In the genomic region with DNA sequence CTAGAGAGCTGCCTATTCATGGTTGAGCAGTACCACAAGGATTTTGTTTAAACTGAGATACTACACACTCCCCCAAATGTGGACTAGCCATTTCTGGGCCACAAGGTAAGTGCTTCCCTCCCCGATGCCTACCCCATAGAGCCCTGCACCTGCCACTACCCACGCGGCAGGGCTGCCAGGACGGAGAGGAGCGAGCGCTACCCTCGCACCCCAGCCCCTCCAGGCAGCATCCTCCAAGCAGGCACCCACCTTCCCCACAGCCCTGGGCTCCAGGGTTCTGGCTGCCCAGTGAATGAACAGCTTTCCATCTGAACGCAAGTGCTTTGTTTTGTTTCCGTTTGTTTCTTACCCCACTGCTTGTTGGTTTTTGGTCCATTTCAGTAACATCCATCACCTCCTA, we compare ENCODE assay signal across 36 cellular contexts. TPM values are rescaled to one million over a fixed set of nuclear protein-coding genes. Genes with fewer than 3 reads are reported as not detected.
"Had no signal": no experiment of that assay in that cellular context is flagged by ENCODE, and none has a peak within 500 bp of the region (broad histone marks: within the 10 kb centered on the region; RNA-seq: fewer than 3 reads in every experiment).

No MANE protein-coding gene starts in this region.

- H3K4me2 ChIP-seq: KMS-11 had no signal

- H3K36me3 ChIP-seq: MG63 had no signal

- DNase-seq: Karpas-422, Kasumi-1, KG1, MG63, MM.1S, MV-4-11, NCI-H1048, NCI-H1092, NCI-H1092 treated with DMSO at 0.1 percent for 48 hours, NCI-H1105, NCI-H1105 treated with DMSO at 0.1 percent for 48 hours, NCI-H1417, NCI-H1417 treated with DMSO at 0.1 percent for 48 hours, NCI-H1436, NCI-H1436 treated with DMSO at 0.1 percent for 48 hours, NCI-H146, NCI-H1694, NCI-H1694 treated with DMSO at 0.1 percent for 48 hours, NCI-H187, NCI-H187 treated with DMSO at 0.1 percent for 48 hours, NCI-H1930, NCI-H2029, NCI-H2029 treated with DMSO at 0.1 percent for 48 hours, NCI-H2081, NCI-H2081 treated with DMSO at 0.1 percent for 48 hours, NCI-H2107, NCI-H2171, NCI-H2171 treated with DMSO at 0.1 percent for 48 hours, NCI-H2227 treated with DMSO at 0.1 percent for 48 hours, NCI-H226, NCI-H345, NCI-H446, NCI-H446 treated with DMSO at 0.1 percent for 48 hours, NCI-H510A had no signal

- H3K27ac ChIP-seq: KMS-11 had no signal

- H3K27me3 ChIP-seq: MG63 had no signal

- H3K9me3 ChIP-seq: MG63 had no signal

- H3K9ac ChIP-seq: KMS-11 had no signal

- H3K4me3 ChIP-seq: MG63 had no signal

RNA-seq across cellular contexts. Expression of a gene that starts 59.4 kb away (rescaled TPM):
- total RNA-seq: LHCN-M2 had no signal
